19 cellular contexts compared by ENCODE assay signal in the genomic region with DNA sequence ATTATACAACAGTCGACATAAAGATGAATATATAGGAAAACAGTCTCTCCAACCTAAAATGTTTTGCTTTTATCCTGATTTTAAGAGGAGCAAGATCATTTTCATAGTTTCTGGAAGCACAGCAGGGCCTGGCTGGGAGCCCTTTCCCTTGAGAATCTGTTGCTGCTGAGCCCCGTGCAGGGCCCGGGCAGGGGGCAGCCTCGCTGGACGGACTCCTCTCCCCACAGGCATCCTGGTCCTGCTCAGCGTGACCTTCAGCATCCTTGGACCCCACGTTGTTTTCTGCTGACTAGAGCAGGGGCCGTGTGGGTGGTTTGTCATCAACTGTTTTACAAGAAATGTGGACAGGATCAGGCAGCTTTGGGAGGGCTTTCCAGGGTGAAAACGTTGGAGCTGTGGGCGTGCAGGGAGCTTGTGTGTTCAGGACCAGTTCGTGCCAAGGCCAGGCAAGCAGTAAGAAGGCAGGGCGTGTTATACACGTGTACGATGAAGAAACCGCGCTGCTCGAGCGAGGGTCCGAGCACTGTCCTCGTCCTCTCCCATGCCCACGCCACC. TPM values are rescaled to one million over a fixed set of nuclear protein-coding genes. Genes with fewer than 3 reads are reported as not detected.
DNase-seq lines count a peak whose midpoint lies in the region; ATAC-seq and TF ChIP-seq lines count a peak whose summit lies in the region.
"Had no signal": no experiment of that assay in that cellular context is flagged by ENCODE, and none has a peak within 500 bp of the region (broad histone marks: within the 10 kb centered on the region; RNA-seq: fewer than 3 reads in every experiment).

No MANE protein-coding gene starts in this region.

- no peak overlapping the region for H3K56ac ChIP-seq in H9 (ENCODE audit: insufficient read length, low read depth, low read length)

- H4K8ac ChIP-seq in H9 (replicated peaks; ENCODE audit: insufficient read length, low read depth, low read length) (no peak overlapping the region), trophoblast cell (ENCODE audit: low read depth, low read length) (peak overlapping the region; percentile 34)

- H3K4me3 ChIP-seq in left ventricle myocardium inferior (no peak overlapping the region), choroid plexus epithelial cell (ENCODE audit: low read depth, low read length) (no peak overlapping the region), trophoblast cell (ENCODE audit: low read depth, low read length) (no peak overlapping the region)
- H3K4me3 ChIP-seq: BLaER1, GM12878, GM23248 had no signal

- H4K91ac ChIP-seq in H9 (ENCODE audit: insufficient read length, low read depth, low read length): no peak overlapping the region
- no peak overlapping the region for H4K91ac ChIP-seq in trophoblast cell (ENCODE audit: low read depth, low read length)

- H2BK12ac ChIP-seq in H9 (ENCODE audit: insufficient read length, low read depth, low read length) (no peak overlapping the region), trophoblast cell (ENCODE audit: low read length) (no peak overlapping the region)

- peaks cover 0 to 53% (median 41%) of the 10 kb centered on the region in 3 experiments; a peak in 5 of 7 replicates for H3K36me3 Mint-ChIP-seq in H9 (ENCODE audit: insufficient read depth in 1 of 3, low read depth in 3 of 3)
- H3K36me3 Mint-ChIP-seq in mesothelial cell of epicardium: peaks cover 4% of the 10 kb centered on the region
- H3K36me3 Mint-ChIP-seq: CD4-positive, CD25-positive, alpha-beta regulatory T cell had no signal

- H3K27ac ChIP-seq in left ventricle myocardium inferior (replicated peaks) (no peak overlapping the region), H9 (ENCODE audit: insufficient read length, low read depth, low read length) (no peak overlapping the region), trophoblast cell (ENCODE audit: low read depth, low read length) (no peak overlapping the region)
- H3K27ac ChIP-seq: BLaER1, GM23248 had no signal

- H3K4me1 Mint-ChIP-seq in H9: no peaks in the 10 kb centered on the region
- H3K4me1 Mint-ChIP-seq in mesothelial cell of epicardium: peaks cover 7% of the 10 kb centered on the region

- H4K5ac ChIP-seq in H9 (ENCODE audit: insufficient read length, low read depth, low read length): peak overlapping the region; percentile 12

- no peak overlapping the region; a peak in 1 of 5 replicates for H3K4me3 Mint-ChIP-seq in H9
- H3K4me3 Mint-ChIP-seq in mesothelial cell of epicardium: no peak overlapping the region
- H3K4me3 Mint-ChIP-seq: CD4-positive, CD25-positive, alpha-beta regulatory T cell had no signal

- peak overlapping the region in 1 of 3 experiments; percentile 28; a peak in 1 of 7 replicates for H3K27ac Mint-ChIP-seq in H9
- H3K27ac Mint-ChIP-seq in mesothelial cell of epicardium: no peak overlapping the region

- H3K9me3 ChIP-seq in left ventricle myocardium inferior (replicated peaks) (no peaks in the 10 kb centered on the region), H9 (ENCODE audit: control insufficient read depth, low read depth, low read length) (no peaks in the 10 kb centered on the region), trophoblast cell (ENCODE audit: insufficient read depth, low read depth, low read length) (no peaks in the 10 kb centered on the region)
- H3K9me3 ChIP-seq: BLaER1 had no signal

- no peak overlapping the region for H3K18ac ChIP-seq in H9 (ENCODE audit: insufficient read length, low read depth, low read length)
- no peak overlapping the region for H3K18ac ChIP-seq in trophoblast cell (ENCODE audit: low read length)

- no peak overlapping the region for H3T11ph ChIP-seq in H9 (ENCODE audit: low read length)

- no peak overlapping the region for H2BK20ac ChIP-seq in H9 (ENCODE audit: low read depth, low read length, poor library complexity, severe bottlenecking)

- peaks cover 46% of the 10 kb centered on the region for H3K27me3 ChIP-seq in left ventricle myocardium inferior (ENCODE audit: low read depth)
- H3K27me3 ChIP-seq in H9 (ENCODE audit: insufficient read depth, low read length): no peaks in the 10 kb centered on the region
- H3K27me3 ChIP-seq in trophoblast cell (ENCODE audit: insufficient read depth, low read length): no peaks in the 10 kb centered on the region

- no peaks in the 10 kb centered on the region for H3K23me2 ChIP-seq in H9 (ENCODE audit: insufficient read length, low read depth, low read length, poor library complexity, severe bottlenecking)

- H3K36me3 ChIP-seq in left ventricle myocardium inferior: no peaks in the 10 kb centered on the region
- H3K36me3 ChIP-seq in trophoblast cell (ENCODE audit: control insufficient read depth in 1 of 2, insufficient read depth in 2 of 2, low read length in 2 of 2): peaks cover 58% of the 10 kb centered on the region in 2 experiments
- H3K36me3 ChIP-seq: BLaER1 had no signal

- no peak overlapping the region for H2BK5ac ChIP-seq in H9 (ENCODE audit: insufficient read length, low read length)
- no peak overlapping the region for H2BK5ac ChIP-seq in trophoblast cell (ENCODE audit: low read depth, low read length, poor library complexity)

- intact Hi-C loops in Right ventricle myocardium superior (cut with DNase I) (no loop called here), left ventricle myocardium inferior (cut with micrococcal nuclease) (no loop called here)

- H2BK120ac ChIP-seq in H9 (ENCODE audit: low read depth, low read length, poor library complexity, severe bottlenecking) (no peak overlapping the region), trophoblast cell (ENCODE audit: insufficient read depth, low read length, poor library complexity) (no peak overlapping the region)

- H4K20me1 ChIP-seq in H9 (ENCODE audit: control insufficient read depth, insufficient read depth, insufficient read length): no peaks in the 10 kb centered on the region
- H4K20me1 ChIP-seq: BLaER1 had no signal

- H2BK15ac ChIP-seq in H9 (ENCODE audit: low read depth, low read length): no peak overlapping the region

- no peak for ATAC-seq in Right ventricle myocardium superior (ENCODE audit: poor library complexity)
- ATAC-seq: GM12878 had no signal

- H3K4me2 ChIP-seq in H9 (ENCODE audit: insufficient read depth, insufficient read length, low read length): no peak overlapping the region
- H3K4me2 ChIP-seq in trophoblast cell (ENCODE audit: low read length): no peak overlapping the region

- WGBS in H9 (ENCODE audit: extremely low coverage, insufficient read length, low lambda C conversion rate): no CpG with 5 or more reads among the region's 21 CpGs
- no CpG with 5 or more reads among the region's 21 CpGs for WGBS in trophoblast cell (ENCODE audit: extremely low coverage, insufficient coverage, insufficient read length)

- H2AFZ ChIP-seq in H9 (ENCODE audit: low read length) (no peak overlapping the region), trophoblast cell (ENCODE audit: insufficient read depth, low read length, poor library complexity) (no peak overlapping the region)
- H2AFZ ChIP-seq: GM23248 had no signal

- H3K4ac ChIP-seq in H9 (ENCODE audit: low read depth, low read length) (no peak overlapping the region), trophoblast cell (ENCODE audit: low read depth, low read length) (no peak overlapping the region)

- H3K9me3 Mint-ChIP-seq in H9 (no peaks in the 10 kb centered on the region), mesothelial cell of epicardium (no peaks in the 10 kb centered on the region)

- DNase-seq in Right ventricle myocardium superior: peak; percentile 11
- no peak for DNase-seq in left ventricle myocardium inferior
- no peak for DNase-seq in H9
- DNase-seq in choroid plexus epithelial cell (ENCODE audit: low read depth): peak; percentile 40
- no peak for DNase-seq in trophoblast cell
- DNase-seq in NAMALWA (ENCODE audit: low spot score): no peak
- no peak for DNase-seq in iPS-NIHi11 (ENCODE audit: low spot score)
- DNase-seq in mesothelial cell of epicardium (ENCODE audit: low spot score in 2 of 2, unreplicated experiment in 2 of 2): no peak
- DNase-seq: 8988T; AML-193; Calu3; CD4-positive, CD25-positive, alpha-beta regulatory T cell; DMS 273 treated with DMSO at 0.1 percent for 48 hours; GM23248; H7 had no signal

- peaks cover 2% of the 10 kb centered on the region for H3K4me1 ChIP-seq in left ventricle myocardium inferior
- no peaks in the 10 kb centered on the region for H3K4me1 ChIP-seq in H9 (ENCODE audit: insufficient read depth, low read length)
- H3K4me1 ChIP-seq in trophoblast cell (ENCODE audit: control insufficient read depth in 1 of 2, insufficient read depth in 2 of 2, low read length in 2 of 2): peaks cover 13 to 17% of the 10 kb centered on the region in 2 experiments

- H3K9ac ChIP-seq in H9 (ENCODE audit: extremely low read depth, insufficient read length, low read length): no peak overlapping the region
- no peak overlapping the region for H3K9ac ChIP-seq in trophoblast cell (ENCODE audit: low read length)
- H3K9ac ChIP-seq: BLaER1, GM23248 had no signal

- H3K23ac ChIP-seq in H9 (ENCODE audit: insufficient read length, low read depth, low read length): no peak overlapping the region
- H3K23ac ChIP-seq in trophoblast cell (ENCODE audit: low read length): no peak overlapping the region

- H2AK5ac ChIP-seq in H9 (ENCODE audit: insufficient read length, low read length) (no peak overlapping the region), trophoblast cell (ENCODE audit: low read length) (no peak overlapping the region)

- H3K79me2 ChIP-seq in H9 (ENCODE audit: insufficient read depth, low read length) (no peaks in the 10 kb centered on the region), trophoblast cell (ENCODE audit: control insufficient read depth, insufficient read depth, low read length, poor library complexity) (no peaks in the 10 kb centered on the region)

- H3K79me1 ChIP-seq in H9 (ENCODE audit: insufficient read depth, low read depth, low read length, poor library complexity, severe bottlenecking): no peaks in the 10 kb centered on the region
- peaks cover 5% of the 10 kb centered on the region for H3K79me1 ChIP-seq in trophoblast cell (ENCODE audit: low read length)

- TF ChIP-seq CTCF in left ventricle myocardium inferior (IDR thresholded peaks at IDR 0.05; ENCODE audit: borderline replicate concordance) (no peak), H9 (conservative IDR thresholded peaks at IDR 0.05) (no peak), choroid plexus epithelial cell (conservative IDR thresholded peaks at IDR 0.05; ENCODE audit: low read depth, low read length) (no peak), mesothelial cell of epicardium (IDR thresholded peaks at IDR 0.05; ENCODE audit: unreplicated experiment) (no peak)

- no peak overlapping the region for H3K14ac ChIP-seq in H9 (ENCODE audit: insufficient read depth, low read length)
- H3K14ac ChIP-seq in trophoblast cell (ENCODE audit: low read length): no peak overlapping the region

- H3K27me3 Mint-ChIP-seq in H9 (ENCODE audit: low read depth) (peaks cover 2% of the 10 kb centered on the region; the same call in 1 of the 2 replicates), mesothelial cell of epicardium (ENCODE audit: low read depth) (no peaks in the 10 kb centered on the region)
- H3K27me3 Mint-ChIP-seq: CD4-positive, CD25-positive, alpha-beta regulatory T cell had no signal

- no peak overlapping the region for H4K12ac ChIP-seq in trophoblast cell (ENCODE audit: low read depth, low read length)

RNA-seq across cellular contexts. Expression of gene CPZ, which starts 25.0 kb away (rescaled TPM):
- total RNA-seq in Right ventricle myocardium superior (not detected), left ventricle myocardium inferior (0.27 TPM), H9 (2021) (36.4 and 37.3 TPM in 2 replicates), mesothelial cell of epicardium (32.0 to 38.6 TPM (median 32.8 TPM) in 3 replicates)
- polyA plus RNA-seq in trophoblast cell (2013): 41.6 and 41.8 TPM in 2 replicates
- total RNA-seq: Calu3; CD4-positive, CD25-positive, alpha-beta regulatory T cell; GM12878; HT1080 had no signal
- polyA plus RNA-seq: CD4-positive, CD25-positive, alpha-beta regulatory T cell; GM12878 had no signal

RNA-seq across cellular contexts. Expression of gene GPR78, which starts 37.4 kb away (rescaled TPM):
- total RNA-seq in Right ventricle myocardium superior (not detected), left ventricle myocardium inferior (not detected), H9 (2021) (3.1 and 3.4 TPM in 2 replicates), mesothelial cell of epicardium (2.4 to 3.8 TPM (median 3.2 TPM) in 3 replicates)
- 13.9 and 15.5 TPM in 2 replicates for polyA plus RNA-seq in trophoblast cell (2013)
- total RNA-seq: Calu3; CD4-positive, CD25-positive, alpha-beta regulatory T cell; Daoy; GM12878; GM23248; HT1080 had no signal
- polyA plus RNA-seq: CD4-positive, CD25-positive, alpha-beta regulatory T cell had no signal

Comparison
In these comparisons a context has a peak if more than half of its experiments do, and no peak if none do; other contexts are left out.
1. DNase-seq: peak in Right ventricle myocardium superior (single experiment) and choroid plexus epithelial cell (single experiment); none in left ventricle myocardium inferior (single experiment), H9 (single experiment), trophoblast cell (0 of 2), NAMALWA (single experiment), iPS-NIHi11 (single experiment) and mesothelial cell of epicardium (0 of 2).
2. RNA of gene CPZ, which starts 25.0 kb away (total RNA-seq): 36.4 to 37.3 TPM in H9 and 32.0 to 38.6 TPM in mesothelial cell of epicardium; 0.27 TPM in left ventricle myocardium inferior (single experiment) and not detected in Right ventricle myocardium superior (single experiment); every median in the first group is over 10 times any median in the second.